In the genomic region with DNA sequence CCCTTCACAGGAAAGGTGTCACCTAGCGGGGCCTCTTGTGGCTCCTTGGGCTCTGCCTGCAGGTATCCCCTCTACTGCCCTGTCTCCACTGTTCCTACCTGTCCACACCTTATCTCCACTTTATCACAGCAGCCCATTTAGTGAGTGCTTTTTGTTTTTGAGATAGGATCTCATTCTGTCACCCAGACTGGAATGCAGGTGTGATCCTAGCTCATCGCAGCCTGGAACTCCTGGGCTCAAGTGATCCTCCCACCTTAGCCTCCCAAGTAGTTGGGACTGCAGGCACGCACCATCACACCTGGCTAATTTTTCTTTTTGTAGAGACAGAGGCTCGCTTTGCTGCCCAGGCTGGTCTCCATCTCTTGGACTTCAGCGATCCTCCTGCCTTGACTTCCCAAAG, we compare ENCODE assay signal across 19 cellular contexts. TPM values are rescaled to one million over a fixed set of nuclear protein-coding genes. Genes with fewer than 3 reads are reported as not detected.
DNase-seq lines count a peak whose midpoint lies in the region; ATAC-seq and TF ChIP-seq lines count a peak whose summit lies in the region.
"Had no signal": no experiment of that assay in that cellular context is flagged by ENCODE, and none has a peak within 500 bp of the region (broad histone marks: within the 10 kb centered on the region; RNA-seq: fewer than 3 reads in every experiment).

No MANE protein-coding gene starts in this region.

- H2BK120ac ChIP-seq in trophoblast cell (ENCODE audit: insufficient read depth, low read length, poor library complexity): no peak overlapping the region

- CTCF ChIA-PET in activated CD4-positive, alpha-beta memory T cell treated with anti-CD3 and anti-CD28 coated beads, Interleukin-2, amount 10 ng/mL, durations not matched to agents 7 days and 5 days (lab: Charles Lee): no interaction called here
- CTCF ChIA-PET in activated CD4-positive, alpha-beta memory T cell treated with anti-CD3 and anti-CD28 coated beads for 36 hours (lab: Charles Lee): interaction anchor here (1.0 kb wide), 1 partner anchor 86 kb away, joined by 3 read pairs; no protein-coding TSS in a partner anchor
- CTCF ChIA-PET in RWPE1 (lab: Yijun Ruan, JAX): no interaction called here

- H3K79me1 ChIP-seq in trophoblast cell (ENCODE audit: low read length): peaks cover 2% of the 10 kb centered on the region

- WGBS in trophoblast cell (ENCODE audit: extremely low coverage, insufficient coverage, insufficient read length): no CpG with 5 or more reads among the region's 5 CpGs

- intact Hi-C loops in activated CD4-positive, alpha-beta memory T cell treated with anti-CD3 and anti-CD28 coated beads for 36 hours (cut with micrococcal nuclease): no loop called here
- intact Hi-C loops in breast epithelium (cut with DNase I; ENCODE audit: low total_unique reads): no loop called here

- H3K4me3 ChIP-seq in breast epithelium (no peak overlapping the region), trophoblast cell (ENCODE audit: low read depth, low read length) (no peak overlapping the region)
- H3K4me3 ChIP-seq: GM23338, SJSA1 had no signal

- no peak overlapping the region for H3K14ac ChIP-seq in trophoblast cell (ENCODE audit: low read length)

- no peak overlapping the region for H2BK5ac ChIP-seq in trophoblast cell (ENCODE audit: low read depth, low read length, poor library complexity)

- H3K27me3 Mint-ChIP-seq in activated CD4-positive, alpha-beta memory T cell treated with anti-CD3 and anti-CD28 coated beads, Interleukin-2, amount 10 ng/mL, durations not matched to agents 7 days and 5 days: no peaks in the 10 kb centered on the region
- H3K27me3 Mint-ChIP-seq in activated CD4-positive, alpha-beta memory T cell treated with anti-CD3 and anti-CD28 coated beads for 36 hours: no peaks in the 10 kb centered on the region

- no peak overlapping the region for H3K4me3 Mint-ChIP-seq in activated CD4-positive, alpha-beta memory T cell treated with anti-CD3 and anti-CD28 coated beads, Interleukin-2, amount 10 ng/mL, durations not matched to agents 7 days and 5 days
- no peak overlapping the region for H3K4me3 Mint-ChIP-seq in activated CD4-positive, alpha-beta memory T cell treated with anti-CD3 and anti-CD28 coated beads for 36 hours
- H3K4me3 Mint-ChIP-seq: CD14-positive monocyte, GM23338 had no signal

- H3K9me3 Mint-ChIP-seq in activated CD4-positive, alpha-beta memory T cell treated with anti-CD3 and anti-CD28 coated beads, Interleukin-2, amount 10 ng/mL, durations not matched to agents 7 days and 5 days: no peaks in the 10 kb centered on the region
- H3K9me3 Mint-ChIP-seq in activated CD4-positive, alpha-beta memory T cell treated with anti-CD3 and anti-CD28 coated beads for 36 hours: no peaks in the 10 kb centered on the region
- H3K9me3 Mint-ChIP-seq: CD14-positive monocyte, GM23338 had no signal

- H3K4me2 ChIP-seq in trophoblast cell (ENCODE audit: low read length): no peak overlapping the region
- H3K4me2 ChIP-seq: GM23338 had no signal

- no peak overlapping the region for H2BK12ac ChIP-seq in trophoblast cell (ENCODE audit: low read length)

- H4K91ac ChIP-seq in trophoblast cell (ENCODE audit: low read depth, low read length): no peak overlapping the region

- H3K27ac Mint-ChIP-seq in activated CD4-positive, alpha-beta memory T cell treated with anti-CD3 and anti-CD28 coated beads, Interleukin-2, amount 10 ng/mL, durations not matched to agents 7 days and 5 days: peak overlapping the region; percentile 5
- H3K27ac Mint-ChIP-seq in activated CD4-positive, alpha-beta memory T cell treated with anti-CD3 and anti-CD28 coated beads for 36 hours: no peak overlapping the region
- H3K27ac Mint-ChIP-seq: GM23338 had no signal

- no peaks in the 10 kb centered on the region for H3K36me3 ChIP-seq in breast epithelium
- H3K36me3 ChIP-seq in trophoblast cell (ENCODE audit: control insufficient read depth in 1 of 2, insufficient read depth in 2 of 2, low read length in 2 of 2): no peaks in the 10 kb centered on the region
- H3K36me3 ChIP-seq: SJSA1 had no signal

- H4K8ac ChIP-seq in trophoblast cell (ENCODE audit: low read depth, low read length): no peak overlapping the region

- DNase-seq in activated CD4-positive, alpha-beta memory T cell treated with anti-CD3 and anti-CD28 coated beads, Interleukin-2, amount 10 ng/mL, durations not matched to agents 7 days and 5 days: no peak
- DNase-seq in activated CD4-positive, alpha-beta memory T cell treated with anti-CD3 and anti-CD28 coated beads for 36 hours: no peak
- DNase-seq in RWPE1 (ENCODE audit: low spot score) (no peak), breast epithelium (ENCODE audit: low spot score in 2 of 2) (no peak), trophoblast cell (peak; percentile 78 to 85), amniotic stem cell (lab: John Stamatoyannopoulos, UW) (no peak)
- DNase-seq: AML-193, DND-41, NCI-H1105, NCI-H187, NCI-H345, NCI-H524 treated with DMSO at 0.1 percent for 48 hours had no signal

- no peaks in the 10 kb centered on the region for H3K9me3 ChIP-seq in breast epithelium
- H3K9me3 ChIP-seq in trophoblast cell (ENCODE audit: insufficient read depth, low read depth, low read length): no peaks in the 10 kb centered on the region
- H3K9me3 ChIP-seq: SJSA1 had no signal

- H3K27me3 ChIP-seq in breast epithelium (no peaks in the 10 kb centered on the region), trophoblast cell (ENCODE audit: insufficient read depth, low read length) (no peaks in the 10 kb centered on the region)
- H3K27me3 ChIP-seq: SJSA1 had no signal

- H3K4me1 ChIP-seq in breast epithelium (no peaks in the 10 kb centered on the region), trophoblast cell (ENCODE audit: control insufficient read depth in 1 of 2, insufficient read depth in 2 of 2, low read length in 2 of 2) (peaks cover 8 to 14% of the 10 kb centered on the region in 2 experiments)

- H3K23ac ChIP-seq in trophoblast cell (ENCODE audit: low read length): no peak overlapping the region

- no peak for TF ChIP-seq POLR2A in breast epithelium (IDR thresholded peaks at IDR 0.05)

- TF ChIP-seq CTCF in RWPE1 (conservative IDR thresholded peaks at IDR 0.05; ENCODE audit: low read depth): no peak
- TF ChIP-seq CTCF in breast epithelium (IDR thresholded peaks at IDR 0.05): no peak

- H2AFZ ChIP-seq in trophoblast cell (ENCODE audit: insufficient read depth, low read length, poor library complexity): no peak overlapping the region
- H2AFZ ChIP-seq: GM23338 had no signal

- ATAC-seq in GM18867 (IDR thresholded peaks at IDR 0.05; ENCODE audit: unreplicated experiment): no peak
- ATAC-seq in GM19035 (IDR thresholded peaks at IDR 0.05; ENCODE audit: unreplicated experiment): no peak
- ATAC-seq: GM23338, HCT116 had no signal

- H3K9ac ChIP-seq in trophoblast cell (ENCODE audit: low read length): no peak overlapping the region

- H3K4me1 Mint-ChIP-seq in activated CD4-positive, alpha-beta memory T cell treated with anti-CD3 and anti-CD28 coated beads, Interleukin-2, amount 10 ng/mL, durations not matched to agents 7 days and 5 days: peaks cover 40% of the 10 kb centered on the region
- H3K4me1 Mint-ChIP-seq in activated CD4-positive, alpha-beta memory T cell treated with anti-CD3 and anti-CD28 coated beads for 36 hours (ENCODE audit: low read depth): peaks cover 19% of the 10 kb centered on the region
- H3K4me1 Mint-ChIP-seq: CD14-positive monocyte, GM23338 had no signal

- POLR2A ChIA-PET in activated CD4-positive, alpha-beta memory T cell treated with anti-CD3 and anti-CD28 coated beads, Interleukin-2, amount 10 ng/mL, durations not matched to agents 7 days and 5 days (lab: Charles Lee): no interaction called here
- POLR2A ChIA-PET in activated CD4-positive, alpha-beta memory T cell treated with anti-CD3 and anti-CD28 coated beads for 36 hours (lab: Charles Lee): no interaction called here
- POLR2A ChIA-PET in RWPE1 (lab: Yijun Ruan, JAX; ENCODE audit: low non-redundant PET): no interaction called here

- H3K79me2 ChIP-seq in trophoblast cell (ENCODE audit: control insufficient read depth, insufficient read depth, low read length, poor library complexity): no peaks in the 10 kb centered on the region

- no peak overlapping the region for H4K12ac ChIP-seq in trophoblast cell (ENCODE audit: low read depth, low read length)

- no peak overlapping the region for H2AK5ac ChIP-seq in trophoblast cell (ENCODE audit: low read length)

- no peaks in the 10 kb centered on the region for H3K36me3 Mint-ChIP-seq in activated CD4-positive, alpha-beta memory T cell treated with anti-CD3 and anti-CD28 coated beads, Interleukin-2, amount 10 ng/mL, durations not matched to agents 7 days and 5 days (ENCODE audit: low read depth)
- H3K36me3 Mint-ChIP-seq in activated CD4-positive, alpha-beta memory T cell treated with anti-CD3 and anti-CD28 coated beads for 36 hours: peaks cover 3% of the 10 kb centered on the region

- H3K27ac ChIP-seq in RWPE1 (peak overlapping the region; percentile 97), breast epithelium (peak overlapping the region; percentile 48), trophoblast cell (ENCODE audit: low read depth, low read length) (no peak overlapping the region)
- H3K27ac ChIP-seq: 22Rv1, SJSA1 had no signal

- no peak overlapping the region for H3K4ac ChIP-seq in trophoblast cell (ENCODE audit: low read depth, low read length)

- H3K18ac ChIP-seq in trophoblast cell (ENCODE audit: low read length): no peak overlapping the region

RNA-seq across cellular contexts. Expression of a gene that starts 48.0 kb away (rescaled TPM):
- 1 to 10 TPM; 6.3 to 6.6 TPM for total RNA-seq in activated CD4-positive, alpha-beta memory T cell treated with anti-CD3 and anti-CD28 coated beads, Interleukin-2, amount 10 ng/mL, durations not matched to agents 7 days and 5 days
- 10 to 100 TPM; 11.0 to 11.6 TPM for total RNA-seq in activated CD4-positive, alpha-beta memory T cell treated with anti-CD3 and anti-CD28 coated beads for 36 hours
- 10 to 100 TPM in 2 of 3 donors, 1 to 10 TPM in 1; 6.6 to 22.2 (median 10.5) TPM for total RNA-seq in breast epithelium
- 3.9 and 4.0 TPM in 2 replicates for polyA plus RNA-seq in trophoblast cell (2013)

Comparison
In these comparisons a context has a peak if more than half of its experiments do, and no peak if none do; other contexts are left out.
1. DNase-seq: peak in trophoblast cell (2 of 2); none in activated CD4-positive, alpha-beta memory T cell treated with anti-CD3 and anti-CD28 coated beads, Interleukin-2, amount 10 ng/mL, durations not matched to agents 7 days and 5 days (single experiment), activated CD4-positive, alpha-beta memory T cell treated with anti-CD3 and anti-CD28 coated beads for 36 hours (single experiment), RWPE1 (single experiment), breast epithelium (0 of 2) and amniotic stem cell (single experiment).